15 cellular contexts compared by ENCODE assay signal in genomic region chr2:238597638-238598528, GRCh38.
DNase-seq lines count a peak whose midpoint lies in the region; TF ChIP-seq lines count a peak whose summit lies in the region.
"Had no signal": no experiment of that assay in that cellular context is flagged by ENCODE, and none has a peak within 500 bp of the region (broad histone marks: within the 10 kb centered on the region; RNA-seq: fewer than 3 reads in every experiment).

No MANE protein-coding gene starts in this region.

- DNase-seq in right atrium auricular region (ENCODE audit: low spot score): no peak
- DNase-seq in cardiac septum (ENCODE audit: low spot score): no peak
- no peak for DNase-seq in epithelial cell of prostate (ENCODE audit: low read depth, low spot score)
- DNase-seq in posterior vena cava (ENCODE audit: low spot score): peak; percentile 58
- peak in 1 of 2 donors; percentile 89 for DNase-seq in vagina (ENCODE audit: extremely low spot score in 2 of 2)
- DNase-seq in ureter (ENCODE audit: low spot score): no peak
- DNase-seq in DMS79 treated with DMSO at 0.1 percent for 48 hours (lab: John Stamatoyannopoulos, UW): no peak
- DNase-seq in activated CD4-positive, alpha-beta T cell treated with anti-CD3 and anti-CD28 coated beads for 48 hours: no peak
- DNase-seq: activated CD4-positive, alpha-beta T cell treated with anti-CD3 and anti-CD28 coated beads, Interleukin-2, amount 50 U/mL, for 48 hours; activated gamma-delta T cell; DND-41; erythroblast; NCI-H1417 treated with DMSO at 0.1 percent for 48 hours; NCI-H524; trophoblast cell had no signal

- TF ChIP-seq CTCF in right atrium auricular region (IDR thresholded peaks at IDR 0.05) (no peak), vagina (IDR thresholded peaks at IDR 0.05) (no peak)

- H3K27me3 ChIP-seq in right atrium auricular region (no peaks in the 10 kb centered on the region), vagina (no peaks in the 10 kb centered on the region)

- no peak for TF ChIP-seq POLR2A in vagina (IDR thresholded peaks at IDR 0.05)

- intact Hi-C loops in cardiac septum (cut with DNase I) (no loop called here), posterior vena cava (cut with DNase I) (loop anchor here in 1 of 2 donors (2.0 kb wide), 1 partner anchor 49 kb away; no protein-coding TSS in a partner anchor), vagina (cut with DNase I) (no loop called here)

- H3K36me3 ChIP-seq in right atrium auricular region: no peaks in the 10 kb centered on the region
- no peaks in the 10 kb centered on the region for H3K36me3 ChIP-seq in vagina

- peak overlapping the region; percentile 62 to 93 for H3K27ac ChIP-seq in right atrium auricular region
- H3K27ac ChIP-seq in epithelial cell of prostate: peak overlapping the region; percentile 20
- peak overlapping the region; percentile 88 for H3K27ac ChIP-seq in vagina

- H3K4me3 ChIP-seq in right atrium auricular region (no peak overlapping the region), vagina (no peak overlapping the region)

- H3K4me1 ChIP-seq in right atrium auricular region (peaks cover 0 to 32% of the 10 kb centered on the region in 2 donors), vagina (peaks cover 67% of the 10 kb centered on the region)

- H3K9me3 ChIP-seq in right atrium auricular region: no peaks in the 10 kb centered on the region
- no peaks in the 10 kb centered on the region for H3K9me3 ChIP-seq in vagina

Comparison
In these comparisons a context has a peak if more than half of its experiments do, and no peak if none do; other contexts are left out.
1. H3K27ac ChIP-seq: peak in every context shown above with its lines; median percentile 88 in vagina; 78 in right atrium auricular region; 20 in epithelial cell of prostate.